23 cellular contexts compared by ENCODE assay signal in the genomic region with DNA sequence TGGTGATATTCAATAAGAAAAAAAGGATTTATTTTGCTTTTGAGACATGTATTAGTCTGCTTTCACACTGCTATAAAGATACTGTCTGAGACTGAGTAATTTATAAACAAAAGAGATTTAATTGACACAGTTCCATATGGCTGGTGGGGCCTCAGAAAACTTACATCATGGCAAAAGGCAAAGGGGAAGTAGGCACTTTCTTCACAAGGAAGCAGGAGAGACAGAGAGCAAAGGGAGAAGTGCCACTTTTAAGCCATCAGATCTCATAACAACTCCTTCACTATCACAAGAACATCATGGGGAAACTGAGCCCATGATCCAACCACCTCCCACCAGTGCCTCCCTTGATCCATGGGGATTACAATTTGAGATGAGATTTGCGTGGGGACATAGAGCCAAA. TPM values are rescaled to one million over a fixed set of nuclear protein-coding genes. Genes with fewer than 3 reads are reported as not detected.
"Had no signal": no experiment of that assay in that cellular context is flagged by ENCODE, and none has a peak within 500 bp of the region (broad histone marks: within the 10 kb centered on the region; RNA-seq: fewer than 3 reads in every experiment).

No MANE protein-coding gene starts in this region.

- ATAC-seq: activated T-helper 17 cell treated with anti-CD3 and anti-CD28 coated beads, Interleukin-2, amount 50 U/mL, for 72 hours; left ventricle myocardium superior; mucosa of descending colon; psoas muscle; right cardiac atrium had no signal

- H3K36me3 Mint-ChIP-seq: activated naive CD8-positive, alpha-beta T cell treated with anti-CD3 and anti-CD28 coated beads for 36 hours had no signal

- DNase-seq: activated B cell treated with CpG ODN at 0.5 μM for 24 hours; activated CD4-positive, alpha-beta memory T cell treated with anti-CD3 and anti-CD28 coated beads, Interleukin-2, amount 10 ng/mL, durations not matched to agents 7 days and 5 days; activated CD4-positive, alpha-beta T cell treated with anti-CD3 and anti-CD28 coated beads for 48 hours; activated naive CD4-positive, alpha-beta T cell; activated naive CD8-positive, alpha-beta T cell treated with anti-CD3 and anti-CD28 coated beads for 36 hours; activated T-cell treated with anti-CD3 and anti-CD28 coated beads, Interleukin-2, amount 50 U/mL, for 1 hour; amniotic stem cell; effector CD8-positive, alpha-beta T cell; esophagus squamous epithelium; left ventricle myocardium superior; mesenchymal stem cell; mucosa of descending colon; naive B cell; psoas muscle; right cardiac atrium; stimulated activated CD4-positive, alpha-beta T cell treated with anti-CD3 and anti-CD28 coated beads, Interleukin-2, amount 100 ng/mL, for 24 hours; stimulated activated naive CD4-positive, alpha-beta T cell treated with Interleukin-2 at 50 U/mL for 16 hours; uterus had no signal

- H3K27me3 ChIP-seq: cardiac muscle cell, esophagus squamous epithelium, neural progenitor cell, tibial nerve, uterus had no signal

- H3K9me3 Mint-ChIP-seq: activated T-helper 17 cell treated with anti-CD3 and anti-CD28 coated beads, Interleukin-2, amount 50 U/mL, for 72 hours; dendritic cell treated with granulocyte-macrophage colony-stimulating factor and Interleukin-4, amounts not matched to agents 40 ng/mL and 50 ng/mL, for 4 days had no signal

- H3K4me1 Mint-ChIP-seq: activated B cell treated with CpG ODN at 0.5 μM for 24 hours; activated CD4-positive, alpha-beta memory T cell treated with anti-CD3 and anti-CD28 coated beads, Interleukin-2, amount 10 ng/mL, durations not matched to agents 7 days and 5 days; activated naive CD8-positive, alpha-beta T cell treated with anti-CD3 and anti-CD28 coated beads for 36 hours; activated T-helper 17 cell treated with anti-CD3 and anti-CD28 coated beads, Interleukin-2, amount 50 U/mL, for 72 hours; naive B cell; neural progenitor cell had no signal

- H3K4me1 ChIP-seq: esophagus squamous epithelium, neural progenitor cell, psoas muscle, tibial nerve, uterus had no signal

- H3K27me3 Mint-ChIP-seq: activated B cell treated with CpG ODN at 0.5 μM for 24 hours; activated naive CD8-positive, alpha-beta T cell treated with anti-CD3 and anti-CD28 coated beads for 36 hours; activated T-helper 17 cell treated with anti-CD3 and anti-CD28 coated beads, Interleukin-2, amount 50 U/mL, for 72 hours; dendritic cell treated with granulocyte-macrophage colony-stimulating factor and Interleukin-4, amounts not matched to agents 40 ng/mL and 50 ng/mL, for 4 days; naive B cell had no signal

- H3K36me3 ChIP-seq: cardiac muscle cell, esophagus squamous epithelium, neural progenitor cell, uterus had no signal

- H3K4me3 Mint-ChIP-seq: activated B cell treated with CpG ODN at 0.5 μM for 24 hours; activated CD4-positive, alpha-beta memory T cell treated with anti-CD3 and anti-CD28 coated beads, Interleukin-2, amount 10 ng/mL, durations not matched to agents 7 days and 5 days; activated naive CD8-positive, alpha-beta T cell treated with anti-CD3 and anti-CD28 coated beads for 36 hours; activated T-helper 17 cell treated with anti-CD3 and anti-CD28 coated beads, Interleukin-2, amount 50 U/mL, for 72 hours; dendritic cell treated with granulocyte-macrophage colony-stimulating factor and Interleukin-4, amounts not matched to agents 40 ng/mL and 50 ng/mL, for 4 days; naive B cell; neural progenitor cell had no signal

- H3K27ac ChIP-seq: cardiac muscle cell, esophagus squamous epithelium, neural progenitor cell, psoas muscle, tibial nerve, uterus had no signal

- H3K27ac Mint-ChIP-seq: activated B cell treated with CpG ODN at 0.5 μM for 24 hours; activated CD4-positive, alpha-beta memory T cell treated with anti-CD3 and anti-CD28 coated beads, Interleukin-2, amount 10 ng/mL, durations not matched to agents 7 days and 5 days; activated naive CD8-positive, alpha-beta T cell treated with anti-CD3 and anti-CD28 coated beads for 36 hours; activated T-helper 17 cell treated with anti-CD3 and anti-CD28 coated beads, Interleukin-2, amount 50 U/mL, for 72 hours; dendritic cell treated with granulocyte-macrophage colony-stimulating factor and Interleukin-4, amounts not matched to agents 40 ng/mL and 50 ng/mL, for 4 days; naive B cell; neural progenitor cell had no signal

- H3K4me3 ChIP-seq: cardiac muscle cell, esophagus squamous epithelium, mucosa of descending colon, neural progenitor cell, psoas muscle, tibial nerve, uterus had no signal

- H3K9ac ChIP-seq: neural progenitor cell had no signal

- H3K9me3 ChIP-seq: esophagus squamous epithelium, psoas muscle, uterus had no signal

RNA-seq across cellular contexts. Expression of a gene that starts 43.9 kb away (rescaled TPM):
- total RNA-seq: activated CD4-positive, alpha-beta memory T cell treated with anti-CD3 and anti-CD28 coated beads, Interleukin-2, amount 10 ng/mL, durations not matched to agents 7 days and 5 days; activated naive CD8-positive, alpha-beta T cell treated with anti-CD3 and anti-CD28 coated beads for 36 hours; activated T-helper 17 cell treated with anti-CD3 and anti-CD28 coated beads, Interleukin-2, amount 50 U/mL, for 72 hours had no signal
